In the genomic region with DNA sequence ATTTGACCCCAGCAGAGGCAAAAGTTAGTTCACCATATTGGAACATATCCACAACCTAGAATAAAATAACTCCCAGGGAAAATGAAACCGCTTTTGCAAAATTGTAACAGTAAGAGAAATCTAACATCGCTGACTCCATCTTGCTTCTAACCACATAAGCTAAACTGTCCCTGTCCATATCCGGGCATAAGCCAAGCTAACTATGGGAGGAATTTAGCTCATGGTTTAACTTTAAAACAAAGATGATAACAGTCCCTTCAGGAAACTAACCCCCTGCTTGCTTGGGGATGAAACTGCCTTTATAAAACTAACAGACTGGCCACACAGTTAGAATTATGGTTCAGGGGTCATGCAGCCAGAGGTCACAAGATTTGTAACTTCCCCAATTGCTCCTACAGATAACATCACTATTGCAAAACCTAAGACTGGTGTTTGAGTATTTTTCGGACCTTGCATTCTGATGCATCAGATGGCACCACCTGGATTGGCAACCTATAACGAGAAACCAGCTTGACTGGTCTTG, we compare ENCODE assay signal across 17 cellular contexts.
"Had no signal": no experiment of that assay in that cellular context is flagged by ENCODE, and none has a peak within 500 bp of the region (broad histone marks: within the 10 kb centered on the region; RNA-seq: fewer than 3 reads in every experiment).

No MANE protein-coding gene starts in this region.

- H3K4me2 ChIP-seq: neural progenitor cell had no signal

- H3K9ac ChIP-seq: neural progenitor cell had no signal

- H3K4me3 Mint-ChIP-seq: effector memory CD8-positive, alpha-beta T cell; neural progenitor cell; T-helper 1 cell treated with Interleukin-12 subunit alpha and Interleukin-12 subunit beta and Interleukin-4 antibody, amounts not matched to agents 30 μg/mL and 1 μg/mL, for 36 hours had no signal

- H3K9me3 Mint-ChIP-seq: effector memory CD8-positive, alpha-beta T cell; naive B cell; neural progenitor cell; T-helper 1 cell treated with Interleukin-12 subunit alpha and Interleukin-12 subunit beta and Interleukin-4 antibody, amounts not matched to agents 30 μg/mL and 1 μg/mL, for 36 hours had no signal

- H3K27ac Mint-ChIP-seq: effector memory CD8-positive, alpha-beta T cell; neural progenitor cell; T-helper 1 cell treated with Interleukin-12 subunit alpha and Interleukin-12 subunit beta and Interleukin-4 antibody, amounts not matched to agents 30 μg/mL and 1 μg/mL, for 36 hours had no signal

- H3K4me3 ChIP-seq: breast epithelium, gastrocnemius medialis, heart left ventricle, neural progenitor cell, ovary, stomach, testis, upper lobe of right lung had no signal

- H3K27ac ChIP-seq: epithelial cell of prostate, gastrocnemius medialis, heart left ventricle, neural progenitor cell, ovary, stomach, testis, upper lobe of right lung had no signal

- DNase-seq: activated naive CD4-positive, alpha-beta T cell treated with Interleukin-2 at 50 U/mL for 16 hours; activated T-cell treated with anti-CD3 and anti-CD28 coated beads for 4 hours; aorta; dermis blood vessel endothelial cell; effector memory CD8-positive, alpha-beta T cell; gastrocnemius medialis; heart left ventricle; naive B cell; ovary; stimulated activated CD4-positive, alpha-beta T cell treated with anti-CD3 and anti-CD28 coated beads, Interleukin-1b, Interleukin-23, amount 100 ng/mL, for 48 hours; stomach; testis; upper lobe of right lung had no signal

- H3K4me1 Mint-ChIP-seq: neural progenitor cell had no signal

- H3K9me3 ChIP-seq: breast epithelium, gastrocnemius medialis, heart left ventricle, ovary, stomach, testis, upper lobe of right lung had no signal

- H3K4me1 ChIP-seq: breast epithelium, neural progenitor cell, testis, upper lobe of right lung had no signal

- ATAC-seq: effector memory CD8-positive, alpha-beta T cell; gastrocnemius medialis; heart left ventricle; upper lobe of right lung had no signal

- H3K36me3 ChIP-seq: breast epithelium, gastrocnemius medialis, heart left ventricle, neural progenitor cell, ovary, stomach, upper lobe of right lung had no signal

- H3K36me3 Mint-ChIP-seq: naive B cell, neural progenitor cell had no signal

- H2AFZ ChIP-seq: neural progenitor cell had no signal

- H3K27me3 ChIP-seq: breast epithelium, gastrocnemius medialis, heart left ventricle, neural progenitor cell, ovary, stomach, testis, upper lobe of right lung had no signal

- H3K27me3 Mint-ChIP-seq: effector memory CD8-positive, alpha-beta T cell; naive B cell had no signal
